ENCODE assay signal across 13 cellular contexts in genomic region chr15:40235201-40235890, GRCh38. TPM values are rescaled to one million over a fixed set of nuclear protein-coding genes. Genes with fewer than 3 reads are reported as not detected.
A peak's percentile ranks its signal among the peaks of the same experiment; 100 is the strongest.
DNase-seq lines count a peak whose midpoint lies in the region; FAIRE-seq and TF ChIP-seq lines count a peak whose summit lies in the region.
"Had no signal": no experiment of that assay in that cellular context is flagged by ENCODE, and none has a peak within 500 bp of the region (broad histone marks: within the 10 kb centered on the region; RNA-seq: fewer than 3 reads in every experiment).

No MANE protein-coding gene starts in this region.

- H3K27ac ChIP-seq in astrocyte (ENCODE audit: low read depth, low read length) (no peak overlapping the region), SJCRH30 (no peak overlapping the region)

- DNase-seq in H7 (peak; percentile 73), NCI-H69 (lab: John Stamatoyannopoulos, UW) (peak; percentile 21), astrocyte (ENCODE audit: low read depth) (no peak), pons (ENCODE audit: low spot score) (peak; percentile 66), SJCRH30 (no peak)
- DNase-seq in stimulated activated CD4-positive, alpha-beta T cell treated with anti-CD3 and anti-CD28 coated beads, Interleukin-4, amount 100 ng/mL, for 4 hours = no peak
- DNase-seq in activated CD4-positive, CD25-positive, alpha-beta regulatory T cell treated with anti-CD3 and anti-CD28 coated beads, Interleukin-2, amount 50 U/mL, for 72 hours = no peak
- DNase-seq: activated CD4-positive, alpha-beta T cell treated with anti-CD3 and anti-CD28 coated beads, Interleukin-2, amount 50 U/mL, for 1 hour; activated gamma-delta T cell treated with Interleukin-2 at 50 U/mL for 16 hours; central memory CD4-positive, alpha-beta T cell; erythroblast; NCI-H2171 treated with DMSO at 0.1 percent for 48 hours; retina had no signal

- H3K36me3 ChIP-seq in H7 (replicated peaks; ENCODE audit: control insufficient read depth, insufficient read depth, low read length) = peaks cover 5% of the 10 kb centered on the region
- H3K36me3 ChIP-seq in astrocyte (ENCODE audit: insufficient read depth, low read length) = no peaks in the 10 kb centered on the region
- H3K36me3 ChIP-seq in SJCRH30 = 0 out of 2 replicates have a peak, but pooled peaks cover 2% of the 10 kb centered on the region

- H3K27me3 ChIP-seq in H7 (ENCODE audit: control insufficient read depth, insufficient read depth, low read length) (peaks cover 4% of the 10 kb centered on the region), astrocyte (ENCODE audit: insufficient read depth, low read length) (peaks cover 3% of the 10 kb centered on the region), SJCRH30 (peaks cover 9% of the 10 kb centered on the region)

- H3K9ac ChIP-seq in astrocyte (ENCODE audit: low read length) = no peak overlapping the region

- no peaks in the 10 kb centered on the region for H3K36me3 Mint-ChIP-seq in astrocyte (ENCODE audit: low read depth, unreplicated experiment)

- peaks cover 21% of the 10 kb centered on the region for H3K4me1 Mint-ChIP-seq in astrocyte (ENCODE audit: low read depth, unreplicated experiment)

- H3K79me2 ChIP-seq in astrocyte (ENCODE audit: insufficient read depth, low read length) = no peaks in the 10 kb centered on the region

- peak overlapping the region; percentile 53 for H3K27ac Mint-ChIP-seq in astrocyte (ENCODE audit: unreplicated experiment)

- TF ChIP-seq CTCF in astrocyte (IDR thresholded peaks at IDR 0.05; ENCODE audit: insufficient read depth, low read depth, low read length) = no peak

- H3K27me3 Mint-ChIP-seq in astrocyte (ENCODE audit: low read depth, unreplicated experiment) = peaks cover 17% of the 10 kb centered on the region

- FAIRE-seq in astrocyte (lab: Jason Lieb, UNC) = no peak

- no peak overlapping the region for H3K4me3 Mint-ChIP-seq in astrocyte (ENCODE audit: unreplicated experiment)

- H3K4me1 ChIP-seq in astrocyte (ENCODE audit: insufficient read depth, low read length) (peaks cover 11% of the 10 kb centered on the region), SJCRH30 (peaks cover 4% of the 10 kb centered on the region; the same call in 1 of the 2 replicates)

- peaks cover 5% of the 10 kb centered on the region for H4K20me1 ChIP-seq in astrocyte (ENCODE audit: insufficient read depth, low read length)

- peaks cover 2% of the 10 kb centered on the region for H3K9me3 Mint-ChIP-seq in astrocyte (ENCODE audit: unreplicated experiment)

- no peak overlapping the region for H3K4me2 ChIP-seq in astrocyte (ENCODE audit: low read length)

- no peak overlapping the region for H3K4me3 ChIP-seq in H7 (ENCODE audit: insufficient read depth, low read depth, low read length)
- no peak overlapping the region for H3K4me3 ChIP-seq in astrocyte (ENCODE audit: insufficient read depth, low read depth, low read length)
- no peak overlapping the region for H3K4me3 ChIP-seq in SJCRH30

- H3K9me3 ChIP-seq in astrocyte (ENCODE audit: insufficient read depth, low read depth, low read length) (no peaks in the 10 kb centered on the region), SJCRH30 (replicated peaks) (no peaks in the 10 kb centered on the region)

- H2AFZ ChIP-seq in astrocyte (ENCODE audit: low read depth, low read length) = no peak overlapping the region

RNA-seq across cellular contexts. Expression of gene PAK6, which starts 3.5 kb away (rescaled TPM):
- total RNA-seq in H7 (2014; rRNA removed; shearing (Covaris generic)) = 4.9 and 8.4 TPM in 2 replicates
- total RNA-seq in astrocyte = 0.38 and 1.1 TPM in 2 replicates
- not detected in 2 replicates for total RNA-seq in SJCRH30 (2014; rRNA removed; shearing (Covaris generic))

RNA-seq across cellular contexts. Expression of gene ANKRD63, which starts 47.5 kb away (rescaled TPM):
- 0.22 and 0.45 TPM in 2 replicates for total RNA-seq in H7 (2014; rRNA removed; shearing (Covaris generic))
- not detected in 2 replicates for total RNA-seq in astrocyte
- 0.12 and 0.35 TPM in 2 replicates for total RNA-seq in SJCRH30 (2014; rRNA removed; shearing (Covaris generic))

Comparison
In these comparisons a context has a peak if more than half of its experiments do, and no peak if none do; other contexts are left out.
1. DNase-seq: peak in H7 (single experiment), NCI-H69 (single experiment) and pons (single experiment); none in astrocyte (single experiment), stimulated activated CD4-positive, alpha-beta T cell treated with anti-CD3 and anti-CD28 coated beads, Interleukin-4, amount 100 ng/mL, for 4 hours (0 of 2), SJCRH30 (0 of 2) and activated CD4-positive, CD25-positive, alpha-beta regulatory T cell treated with anti-CD3 and anti-CD28 coated beads, Interleukin-2, amount 50 U/mL, for 72 hours (single experiment).